In genomic region chr12:98397323-98398105, GRCh38 we compare ENCODE assay signal across 8 cellular contexts.
DNase-seq lines count a peak whose midpoint lies in the region; ATAC-seq and TF ChIP-seq lines count a peak whose summit lies in the region.

No MANE protein-coding gene starts in this region.

- peak; percentile 88 for TF ChIP-seq CTCF in AG09319 (IDR thresholded peaks at IDR 0.05; ENCODE audit: low read depth, low read length)

- no peak for DNase-seq in AG09319 (ENCODE audit: extremely low read depth, low read depth)
- DNase-seq in NCI-H2196 (lab: John Stamatoyannopoulos, UW; ENCODE audit: unreplicated experiment) = peak; percentile 89
- peak; percentile 86 for DNase-seq in cerebellar cortex (ENCODE audit: low spot score)
- peak; percentile 75 for DNase-seq in kidney glomerular epithelial cell (lab: John Stamatoyannopoulos, UW)
- peak; percentile 55 to 73 (median 67) for DNase-seq in stimulated activated CD4-positive, alpha-beta T cell treated with anti-CD3 and anti-CD28 coated beads, Interleukin-1b, Interleukin-23, amount 100 ng/mL, for 24 hours (ENCODE audit: low read depth in 4 of 4, low spot score in 1 of 4)

- peak; percentile 78 for ATAC-seq in GM18907 (IDR thresholded peaks at IDR 0.05; ENCODE audit: unreplicated experiment)
- ATAC-seq in HG03159 (IDR thresholded peaks at IDR 0.05; ENCODE audit: unreplicated experiment) = peak; percentile 93
- ATAC-seq in activated CD4-positive, CD25-positive, alpha-beta regulatory T cell treated with anti-CD3 and anti-CD28 coated beads, Interleukin-2, amount 50 U/mL, for 24 hours = peak; percentile 73 to 75
